ENCODE assay signal across 18 cellular contexts in the genomic region with DNA sequence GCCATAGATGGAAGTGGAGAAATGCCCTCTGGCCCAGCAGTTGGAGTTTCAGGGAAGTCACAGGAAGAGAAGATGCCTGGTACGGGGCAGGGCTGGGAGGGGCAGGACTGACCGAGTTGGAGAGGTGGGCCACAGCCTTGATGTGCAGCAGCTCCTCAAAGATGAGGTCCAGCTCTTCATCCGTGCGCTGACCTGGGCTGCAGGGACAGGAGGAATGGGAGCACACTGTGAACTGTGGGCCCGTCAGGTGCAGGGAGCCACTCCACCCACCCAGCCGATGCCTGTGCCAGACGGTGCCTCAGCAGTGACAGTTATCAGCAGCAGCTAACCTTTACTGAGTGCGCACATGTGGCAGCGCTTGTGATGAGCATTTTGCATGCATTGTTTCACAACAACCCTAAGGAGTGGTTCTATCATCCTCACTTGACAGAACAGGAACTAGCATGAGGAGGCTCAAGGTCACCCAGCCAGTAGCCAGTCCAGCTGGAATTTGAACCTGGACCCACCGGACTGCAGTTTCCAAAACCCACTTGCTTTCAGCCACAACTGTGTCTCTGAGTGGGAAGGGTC. TPM values are rescaled to one million over a fixed set of nuclear protein-coding genes. Genes with fewer than 3 reads are reported as not detected.
"Had no signal": no experiment of that assay in that cellular context is flagged by ENCODE, and none has a peak within 500 bp of the region (broad histone marks: within the 10 kb centered on the region; RNA-seq: fewer than 3 reads in every experiment).

No MANE protein-coding gene starts in this region.

- H3K4me3 Mint-ChIP-seq: activated CD4-positive, alpha-beta T cell treated with anti-CD3 and anti-CD28 coated beads for 36 hours; activated CD8-positive, alpha-beta T cell treated with anti-CD3 and anti-CD28 coated beads, Interleukin-2, amount 10 ng/mL, durations not matched to agents 7 days and 5 days; activated naive CD8-positive, alpha-beta T cell treated with anti-CD3 and anti-CD28 coated beads, Interleukin-2, amount 50 U/mL, for 24 hours; neural crest cell had no signal

- H3K9me3 ChIP-seq: colonic mucosa, gastrocnemius medialis, transverse colon had no signal

- H3K27ac Mint-ChIP-seq: activated CD4-positive, alpha-beta T cell treated with anti-CD3 and anti-CD28 coated beads for 36 hours; activated CD8-positive, alpha-beta T cell treated with anti-CD3 and anti-CD28 coated beads, Interleukin-2, amount 10 ng/mL, durations not matched to agents 7 days and 5 days; activated naive CD8-positive, alpha-beta T cell treated with anti-CD3 and anti-CD28 coated beads, Interleukin-2, amount 50 U/mL, for 24 hours had no signal

- H3K4me3 ChIP-seq: colonic mucosa, gastrocnemius medialis, transverse colon had no signal

- H3K36me3 ChIP-seq: colonic mucosa, gastrocnemius medialis, transverse colon, WERI-Rb-1 had no signal

- H3K27ac ChIP-seq: colonic mucosa, epithelial cell of prostate, transverse colon, WERI-Rb-1 had no signal

- DNase-seq: activated CD4-positive, alpha-beta T cell treated with anti-CD3 and anti-CD28 coated beads for 36 hours; activated CD8-positive, alpha-beta memory T cell treated with anti-CD3 and anti-CD28 coated beads, Interleukin-2, amount 50 U/mL, for 48 hours; activated CD8-positive, alpha-beta T cell treated with anti-CD3 and anti-CD28 coated beads, Interleukin-2, amount 10 ng/mL, durations not matched to agents 7 days and 5 days; activated naive CD4-positive, alpha-beta T cell; activated naive CD8-positive, alpha-beta T cell treated with anti-CD3 and anti-CD28 coated beads, Interleukin-2, amount 50 U/mL, for 24 hours; colonic mucosa; effector CD8-positive, alpha-beta T cell; gastrocnemius medialis; islet precursor cell; left ventricle myocardium superior; mesenchymal stem cell; retina; stimulated activated CD4-positive, alpha-beta T cell treated with anti-CD3 and anti-CD28 coated beads, Interleukin-4, amount 100 ng/mL, for 4 hours; T-helper 1 cell; transverse colon; WERI-Rb-1 had no signal

- H3K27me3 Mint-ChIP-seq: activated CD4-positive, alpha-beta T cell treated with anti-CD3 and anti-CD28 coated beads for 36 hours; activated naive CD8-positive, alpha-beta T cell treated with anti-CD3 and anti-CD28 coated beads, Interleukin-2, amount 50 U/mL, for 24 hours had no signal

- H3K27me3 ChIP-seq: colonic mucosa, gastrocnemius medialis, transverse colon had no signal

- ATAC-seq: activated CD4-positive, alpha-beta T cell treated with anti-CD3 and anti-CD28 coated beads for 36 hours; activated CD8-positive, alpha-beta T cell treated with anti-CD3 and anti-CD28 coated beads, Interleukin-2, amount 10 ng/mL, durations not matched to agents 7 days and 5 days; activated naive CD8-positive, alpha-beta T cell treated with anti-CD3 and anti-CD28 coated beads, Interleukin-2, amount 50 U/mL, for 24 hours; gastrocnemius medialis; left ventricle myocardium superior had no signal

- H3K9me3 Mint-ChIP-seq: activated naive CD8-positive, alpha-beta T cell treated with anti-CD3 and anti-CD28 coated beads, Interleukin-2, amount 50 U/mL, for 24 hours; neural crest cell had no signal

RNA-seq across cellular contexts. Expression of a gene that starts 25.0 kb away (rescaled TPM):
- total RNA-seq: activated CD4-positive, alpha-beta T cell treated with anti-CD3 and anti-CD28 coated beads for 36 hours; activated CD8-positive, alpha-beta T cell treated with anti-CD3 and anti-CD28 coated beads, Interleukin-2, amount 10 ng/mL, durations not matched to agents 7 days and 5 days; colonic mucosa; neural crest cell had no signal
